In the genomic region with DNA sequence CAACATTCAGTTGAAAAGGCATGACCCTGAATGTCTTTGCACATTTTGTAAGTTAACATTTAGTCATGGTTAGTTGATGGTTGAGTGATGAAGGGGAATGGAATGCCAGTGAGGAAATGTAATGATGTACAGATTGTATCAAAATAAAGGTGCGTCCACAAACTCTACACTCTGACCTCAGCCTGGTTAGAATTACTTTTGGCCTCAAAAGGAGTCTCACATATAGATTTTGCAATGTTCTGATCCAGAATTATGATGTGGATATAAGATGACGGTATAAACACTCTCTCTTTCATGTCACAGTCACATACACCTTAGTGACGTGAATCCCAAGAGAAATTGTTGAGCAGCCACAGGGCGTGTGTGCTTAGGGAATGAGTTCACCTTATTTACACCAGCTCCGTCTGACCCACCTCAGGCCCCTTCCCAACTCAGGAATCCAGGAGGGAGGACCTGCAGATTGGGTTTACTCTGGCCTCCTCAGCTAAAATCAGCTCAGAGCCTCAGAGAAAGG, we compare ENCODE assay signal across 16 cellular contexts.
DNase-seq lines count a peak whose midpoint lies in the region; ATAC-seq and TF ChIP-seq lines count a peak whose summit lies in the region.
"Had no signal": no experiment of that assay in that cellular context is flagged by ENCODE, and none has a peak within 500 bp of the region (broad histone marks: within the 10 kb centered on the region; RNA-seq: fewer than 3 reads in every experiment).

No MANE protein-coding gene starts in this region.

- peak overlapping the region in 1 of 2 donors; percentile 28 for H3K27ac ChIP-seq in left lung
- H3K27ac ChIP-seq in mesendoderm (ENCODE audit: low read depth, low read length): no peak overlapping the region
- no peak overlapping the region for H3K27ac ChIP-seq in neural progenitor cell
- H3K27ac ChIP-seq in spleen: no peak overlapping the region
- H3K27ac ChIP-seq: vagina had no signal

- no peaks in the 10 kb centered on the region for H3K9me3 ChIP-seq in left lung
- H3K9me3 ChIP-seq in neural progenitor cell (ENCODE audit: low read depth): no peaks in the 10 kb centered on the region
- H3K9me3 ChIP-seq in spleen: peaks cover 0 to 10% (median 0%) of the 10 kb centered on the region in 8 donors
- H3K9me3 ChIP-seq: vagina had no signal

- no peak overlapping the region for H4K8ac ChIP-seq in mesendoderm (ENCODE audit: low read depth, low read length)

- no peak for TF ChIP-seq POLR2A in spleen (IDR thresholded peaks at IDR 0.05)

- H3K4ac ChIP-seq in mesendoderm (ENCODE audit: low read depth, low read length): no peak overlapping the region

- H3K4me2 ChIP-seq in mesendoderm (ENCODE audit: low read length) (no peak overlapping the region), neural progenitor cell (no peak overlapping the region)

- H3K27me3 Mint-ChIP-seq in neural progenitor cell (ENCODE audit: insufficient read depth, low read depth): no peaks in the 10 kb centered on the region

- no peak overlapping the region for H4K5ac ChIP-seq in mesendoderm (ENCODE audit: low read length)

- H3K79me1 ChIP-seq in mesendoderm (ENCODE audit: low read length): no peaks in the 10 kb centered on the region

- no peak overlapping the region for H2AK5ac ChIP-seq in mesendoderm (ENCODE audit: low read length)

- peak; percentile 45 for ATAC-seq in left lung

- H4K20me1 ChIP-seq in neural progenitor cell (ENCODE audit: low read depth): no peaks in the 10 kb centered on the region

- H2BK120ac ChIP-seq in mesendoderm (ENCODE audit: low read depth, low read length): no peak overlapping the region

- H2AFZ ChIP-seq in neural progenitor cell (replicated peaks): no peak overlapping the region

- no peak overlapping the region for H3K4me3 ChIP-seq in cardiac fibroblast (replicated peaks in 1 of 2; ENCODE audit: low read depth in 2 of 2, low read length in 2 of 2)
- no peak overlapping the region for H3K4me3 ChIP-seq in left lung
- no peak overlapping the region for H3K4me3 ChIP-seq in mesendoderm (ENCODE audit: low read length)
- H3K4me3 ChIP-seq in neural progenitor cell: no peak overlapping the region
- H3K4me3 ChIP-seq in spleen: no peak overlapping the region
- H3K4me3 ChIP-seq: vagina had no signal

- no peaks in the 10 kb centered on the region for H3K36me3 Mint-ChIP-seq in neural progenitor cell

- H2BK15ac ChIP-seq in mesendoderm (replicated peaks; ENCODE audit: low read depth): no peak overlapping the region

- H3K4me1 Mint-ChIP-seq in neural progenitor cell: peaks cover 22% of the 10 kb centered on the region

- H3K79me2 ChIP-seq in mesendoderm (ENCODE audit: control insufficient read depth, insufficient read depth, low read length): no peaks in the 10 kb centered on the region
- H3K79me2 ChIP-seq in neural progenitor cell (ENCODE audit: low read depth): no peaks in the 10 kb centered on the region

- no peak overlapping the region for H3K56ac ChIP-seq in mesendoderm (ENCODE audit: low read length)

- no peak overlapping the region for H3K9ac ChIP-seq in mesendoderm (ENCODE audit: low read length)
- H3K9ac ChIP-seq in neural progenitor cell: no peak overlapping the region

- no peak for TF ChIP-seq CTCF in cardiac fibroblast (IDR thresholded peaks at IDR 0.05; ENCODE audit: low read depth, low read length)
- TF ChIP-seq CTCF in left lung (IDR thresholded peaks at IDR 0.05): no peak
- TF ChIP-seq CTCF in neural progenitor cell (IDR thresholded peaks at IDR 0.05): no peak
- TF ChIP-seq CTCF in spleen (IDR thresholded peaks at IDR 0.05 in 8 of 11, conservative IDR thresholded peaks at IDR 0.05 in 3 of 11): no peak

- DNase-seq in AG08396 (ENCODE audit: low spot score) (peak; percentile 36), HT-29 (ENCODE audit: low spot score) (peak; percentile 66), cardiac fibroblast (ENCODE audit: low read depth in 2 of 2) (peak; percentile 75 to 96), left lung (no peak), mesendoderm (no peak), neural progenitor cell (ENCODE audit: low spot score) (no peak), spleen (no peak), NCI-H748 treated with DMSO at 0.1 percent for 48 hours (lab: John Stamatoyannopoulos, UW) (no peak)
- DNase-seq: activated T-cell treated with anti-CD3 and anti-CD28 coated beads, Interleukin-2, amount 50 U/mL, for 1 hour; CD4-positive, alpha-beta T cell; central memory CD4-positive, alpha-beta T cell; hypothalamus; NCI-H774; T1000 had no signal

- H3K9me3 Mint-ChIP-seq in neural progenitor cell: no peaks in the 10 kb centered on the region
- H3K9me3 Mint-ChIP-seq: CD4-positive, alpha-beta T cell had no signal

- no peak overlapping the region for H3K4me3 Mint-ChIP-seq in neural progenitor cell
- H3K4me3 Mint-ChIP-seq: CD4-positive, alpha-beta T cell; neural crest cell had no signal

- no peak overlapping the region for H3K18ac ChIP-seq in mesendoderm (ENCODE audit: low read length)

- H3K23ac ChIP-seq in mesendoderm (ENCODE audit: low read length): no peak overlapping the region

- H3K4me1 ChIP-seq in left lung: peaks cover 0 to 13% of the 10 kb centered on the region in 2 donors
- no peaks in the 10 kb centered on the region for H3K4me1 ChIP-seq in mesendoderm (ENCODE audit: control insufficient read depth, low read depth, low read length)
- H3K4me1 ChIP-seq in neural progenitor cell: peaks cover 20% of the 10 kb centered on the region
- H3K4me1 ChIP-seq in spleen: peaks cover 0 to 2% (median 0%) of the 10 kb centered on the region in 6 donors
- H3K4me1 ChIP-seq: vagina had no signal

- H3K27me3 ChIP-seq in left lung (no peaks in the 10 kb centered on the region), mesendoderm (ENCODE audit: insufficient read depth, low read length, poor library complexity) (no peaks in the 10 kb centered on the region), neural progenitor cell (no peaks in the 10 kb centered on the region), spleen (replicated peaks in 1 of 7) (peaks cover 0 to 8% (median 0%) of the 10 kb centered on the region in 7 donors)
- H3K27me3 ChIP-seq: vagina had no signal

- H3F3A ChIP-seq in neural progenitor cell (ENCODE audit: low read depth): no peaks in the 10 kb centered on the region

- no peaks in the 10 kb centered on the region for H3K36me3 ChIP-seq in left lung
- no peaks in the 10 kb centered on the region for H3K36me3 ChIP-seq in mesendoderm (ENCODE audit: control insufficient read depth, insufficient read depth, low read length)
- H3K36me3 ChIP-seq in neural progenitor cell: no peaks in the 10 kb centered on the region
- H3K36me3 ChIP-seq in spleen: no peaks in the 10 kb centered on the region
- H3K36me3 ChIP-seq: vagina had no signal

- no peak overlapping the region for H3K27ac Mint-ChIP-seq in neural progenitor cell
- H3K27ac Mint-ChIP-seq: CD4-positive, alpha-beta T cell had no signal

- intact Hi-C loops in left lung (cut with DNase I): no loop called here
- intact Hi-C loops in spleen (cut with DNase I; ENCODE audit: low total_unique reads): loop anchor here (10.0 kb wide), 1 partner anchor 251 kb away; no protein-coding TSS in a partner anchor

- no peak overlapping the region for H2BK5ac ChIP-seq in mesendoderm (ENCODE audit: low read length)

- WGBS in mesendoderm (ENCODE audit: extremely low coverage, insufficient coverage, low lambda C conversion rate): no CpG with 5 or more reads among the region's 5 CpGs
- 87 to 97% (median 93%) methylated on average over 5 of the region's 5 CpGs for WGBS in spleen, 5 donors

Comparison
In these comparisons a context has a peak if more than half of its experiments do, and no peak if none do; other contexts are left out.
1. DNase-seq: peak in AG08396 (single experiment), HT-29 (single experiment) and cardiac fibroblast (2 of 2); none in left lung (0 of 2), mesendoderm (single experiment), neural progenitor cell (single experiment), spleen (single experiment) and NCI-H748 treated with DMSO at 0.1 percent for 48 hours (single experiment).